37 cellular contexts compared by ENCODE assay signal in the genomic region with DNA sequence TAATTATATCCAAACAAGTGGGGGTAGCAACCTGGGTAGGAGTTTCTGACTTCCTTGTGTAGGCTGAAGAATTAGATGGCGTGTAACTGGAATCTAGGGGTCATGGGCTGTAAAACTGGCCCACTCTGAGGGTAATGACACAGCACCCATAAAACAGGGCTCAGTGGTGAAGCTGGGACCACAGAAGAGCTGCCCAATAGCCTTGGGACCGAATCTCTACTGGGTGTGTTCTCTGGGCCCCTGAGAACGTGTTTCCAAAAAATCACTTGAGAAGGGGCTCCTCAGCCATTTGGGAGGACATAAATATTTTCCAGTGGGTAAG. TPM values are rescaled to one million over a fixed set of nuclear protein-coding genes. Genes with fewer than 3 reads are reported as not detected.
"Had no signal": no experiment of that assay in that cellular context is flagged by ENCODE, and none has a peak within 500 bp of the region (broad histone marks: within the 10 kb centered on the region; RNA-seq: fewer than 3 reads in every experiment).

No MANE protein-coding gene starts in this region.

- DNase-seq: activated B cell treated with CpG ODN at 0.5 μM for 24 hours; activated CD4-positive, alpha-beta T cell treated with anti-CD3 and anti-CD28 coated beads, Interleukin-2, amount 50 U/mL, for 1 hour; activated CD8-positive, alpha-beta T cell treated with anti-CD3 and anti-CD28 coated beads for 36 hours; activated naive CD4-positive, alpha-beta T cell; activated T-cell treated with anti-CD3 and anti-CD28 coated beads, Interleukin-2, amount 50 U/mL, for 48 hours; adrenal gland; aorta; brain microvascular endothelial cell; cortex of kidney; effector memory CD8-positive, alpha-beta T cell; erythroblast; gastrocnemius medialis; hippocampal formation; immature natural killer cell; kidney; left lung; naive B cell; nucleus accumbens; psoas muscle; stimulated activated CD4-positive, alpha-beta T cell treated with anti-CD3 and anti-CD28 coated beads, Interleukin-1b, Interleukin-23, amount 100 ng/mL, for 48 hours; stimulated activated CD4-positive, alpha-beta T cell treated with anti-CD3 and anti-CD28 coated beads, Interleukin-4, amount 100 ng/mL, for 4 hours; stimulated activated CD8-positive, alpha-beta memory T cell treated with anti-CD3 and anti-CD28 coated beads, Interleukin-4, amount 100 ng/mL, for 48 hours; stimulated activated naive CD8-positive, alpha-beta T cell treated with anti-CD3 and anti-CD28 coated beads, Interleukin-15, amount 100 ng/mL, for 72 hours; T-helper 1 cell; tibial artery; uterus had no signal

- H3K27me3 ChIP-seq: adrenal gland, brain microvascular endothelial cell, gastrocnemius medialis, left lung, suprapubic skin, tibial artery, uterus had no signal

- H3K4me1 Mint-ChIP-seq: activated B cell treated with CpG ODN at 0.5 μM for 24 hours; immature natural killer cell; naive B cell; stimulated activated memory B cell treated with anti-CD40 and anti-IgM and Interleukin-4, amounts not matched to agents 10 μg/mL and 1 μg/mL and 100 μg/mL, for 72 hours; stimulated activated naive CD8-positive, alpha-beta T cell treated with anti-CD3 and anti-CD28 coated beads, Interleukin-15, amount 100 ng/mL, for 72 hours had no signal

- H3K36me3 ChIP-seq: adrenal gland, brain microvascular endothelial cell, gastrocnemius medialis, left lung, suprapubic skin, tibial artery, uterus had no signal

- H3K4me3 Mint-ChIP-seq: activated B cell treated with CpG ODN at 0.5 μM for 24 hours; activated CD8-positive, alpha-beta T cell treated with anti-CD3 and anti-CD28 coated beads for 36 hours; effector memory CD8-positive, alpha-beta T cell; immature natural killer cell; naive B cell; neural crest cell; stimulated activated memory B cell treated with anti-CD40 and anti-IgM and Interleukin-4, amounts not matched to agents 10 μg/mL and 1 μg/mL and 100 μg/mL, for 72 hours; stimulated activated naive CD8-positive, alpha-beta T cell treated with anti-CD3 and anti-CD28 coated beads, Interleukin-15, amount 100 ng/mL, for 72 hours; T-helper 2 cell treated with Interferon-gamma antibody and Interleukin-4, amounts not matched to agents 5 μg/mL and 100 μg/mL, for 36 hours had no signal

- H2AFZ ChIP-seq: parathyroid adenoma had no signal

- H3K4me1 ChIP-seq: gastrocnemius medialis, left lung, parathyroid adenoma, psoas muscle, tibial artery, uterus had no signal

- H3K4me2 ChIP-seq: smooth muscle cell had no signal

- H3K9me3 ChIP-seq: adrenal gland, gastrocnemius medialis, left lung, psoas muscle, suprapubic skin, tibial artery, uterus had no signal

- H3K27ac Mint-ChIP-seq: activated B cell treated with CpG ODN at 0.5 μM for 24 hours; activated CD8-positive, alpha-beta T cell treated with anti-CD3 and anti-CD28 coated beads for 36 hours; activated naive CD4-positive, alpha-beta T cell treated with anti-CD3 and anti-CD28 coated beads, Interleukin-2, amount 50 U/mL, for 72 hours; effector memory CD8-positive, alpha-beta T cell; immature natural killer cell; naive B cell; stimulated activated memory B cell treated with anti-CD40 and anti-IgM and Interleukin-4, amounts not matched to agents 10 μg/mL and 1 μg/mL and 100 μg/mL, for 72 hours; stimulated activated naive CD8-positive, alpha-beta T cell treated with anti-CD3 and anti-CD28 coated beads, Interleukin-15, amount 100 ng/mL, for 72 hours; T-helper 2 cell treated with Interferon-gamma antibody and Interleukin-4, amounts not matched to agents 5 μg/mL and 100 μg/mL, for 36 hours had no signal

- H3K9ac ChIP-seq: parathyroid adenoma had no signal

- H3K36me3 Mint-ChIP-seq: activated naive CD4-positive, alpha-beta T cell treated with anti-CD3 and anti-CD28 coated beads, Interleukin-2, amount 50 U/mL, for 72 hours; immature natural killer cell; naive B cell; stimulated activated memory B cell treated with anti-CD40 and anti-IgM and Interleukin-4, amounts not matched to agents 10 μg/mL and 1 μg/mL and 100 μg/mL, for 72 hours had no signal

- H3K4me3 ChIP-seq: adrenal gland, gastrocnemius medialis, left lung, lung, psoas muscle, smooth muscle cell, suprapubic skin, tibial artery, uterus had no signal

- H3K79me2 ChIP-seq: parathyroid adenoma had no signal

- H3K9me3 Mint-ChIP-seq: activated B cell treated with CpG ODN at 0.5 μM for 24 hours; activated CD8-positive, alpha-beta T cell treated with anti-CD3 and anti-CD28 coated beads for 36 hours; activated naive CD4-positive, alpha-beta T cell treated with anti-CD3 and anti-CD28 coated beads, Interleukin-2, amount 50 U/mL, for 72 hours; effector memory CD8-positive, alpha-beta T cell; immature natural killer cell; naive B cell; neural crest cell; stimulated activated memory B cell treated with anti-CD40 and anti-IgM and Interleukin-4, amounts not matched to agents 10 μg/mL and 1 μg/mL and 100 μg/mL, for 72 hours; stimulated activated naive CD8-positive, alpha-beta T cell treated with anti-CD3 and anti-CD28 coated beads, Interleukin-15, amount 100 ng/mL, for 72 hours; T-helper 2 cell treated with Interferon-gamma antibody and Interleukin-4, amounts not matched to agents 5 μg/mL and 100 μg/mL, for 36 hours had no signal

- FAIRE-seq: kidney had no signal

- H3K27ac ChIP-seq: adrenal gland, brain microvascular endothelial cell, gastrocnemius medialis, left lung, parathyroid adenoma, psoas muscle, suprapubic skin, tibial artery, uterus had no signal

RNA-seq across cellular contexts. Expression of gene RNASE8, which starts 3.7 kb away (rescaled TPM):
- total RNA-seq: activated B cell treated with CpG ODN at 0.5 μM for 24 hours; activated CD8-positive, alpha-beta T cell treated with anti-CD3 and anti-CD28 coated beads for 36 hours; activated naive CD4-positive, alpha-beta T cell treated with anti-CD3 and anti-CD28 coated beads, Interleukin-2, amount 50 U/mL, for 72 hours; adrenal gland; aorta; cardiac septum; cerebellum; gastrocnemius medialis; kidney; left lung; lung; mucosa of gallbladder; neural crest cell; psoas muscle; smooth muscle cell; suprapubic skin; uterus had no signal
- polyA plus RNA-seq: adrenal gland, immature natural killer cell, lung, psoas muscle, smooth muscle cell had no signal

RNA-seq across cellular contexts. Expression of gene RNASE7, which starts 19.1 kb away (rescaled TPM):
- total RNA-seq: activated B cell treated with CpG ODN at 0.5 μM for 24 hours; activated CD8-positive, alpha-beta T cell treated with anti-CD3 and anti-CD28 coated beads for 36 hours; activated naive CD4-positive, alpha-beta T cell treated with anti-CD3 and anti-CD28 coated beads, Interleukin-2, amount 50 U/mL, for 72 hours; aorta; cardiac septum; cerebellum; kidney; left lung; lung; neural crest cell; uterus had no signal
- polyA plus RNA-seq: aorta, immature natural killer cell had no signal

RNA-seq across cellular contexts. Expression of gene RNASE13, which starts 26.7 kb away (rescaled TPM):
- total RNA-seq: activated B cell treated with CpG ODN at 0.5 μM for 24 hours; activated CD8-positive, alpha-beta T cell treated with anti-CD3 and anti-CD28 coated beads for 36 hours; activated naive CD4-positive, alpha-beta T cell treated with anti-CD3 and anti-CD28 coated beads, Interleukin-2, amount 50 U/mL, for 72 hours; aorta; cardiac septum; cerebellum; gastrocnemius medialis; kidney; left lung; lung; neural crest cell; psoas muscle; smooth muscle cell; uterus had no signal
- polyA plus RNA-seq: immature natural killer cell, lung had no signal

RNA-seq across cellular contexts. Expression of gene TPPP2, which starts 31.3 kb away (rescaled TPM):
- total RNA-seq: activated B cell treated with CpG ODN at 0.5 μM for 24 hours; activated CD8-positive, alpha-beta T cell treated with anti-CD3 and anti-CD28 coated beads for 36 hours; activated naive CD4-positive, alpha-beta T cell treated with anti-CD3 and anti-CD28 coated beads, Interleukin-2, amount 50 U/mL, for 72 hours; aorta; cerebellum; kidney; left lung; neural crest cell; smooth muscle cell; suprapubic skin had no signal
- polyA plus RNA-seq: aorta, immature natural killer cell, lung had no signal
